In the genomic region with DNA sequence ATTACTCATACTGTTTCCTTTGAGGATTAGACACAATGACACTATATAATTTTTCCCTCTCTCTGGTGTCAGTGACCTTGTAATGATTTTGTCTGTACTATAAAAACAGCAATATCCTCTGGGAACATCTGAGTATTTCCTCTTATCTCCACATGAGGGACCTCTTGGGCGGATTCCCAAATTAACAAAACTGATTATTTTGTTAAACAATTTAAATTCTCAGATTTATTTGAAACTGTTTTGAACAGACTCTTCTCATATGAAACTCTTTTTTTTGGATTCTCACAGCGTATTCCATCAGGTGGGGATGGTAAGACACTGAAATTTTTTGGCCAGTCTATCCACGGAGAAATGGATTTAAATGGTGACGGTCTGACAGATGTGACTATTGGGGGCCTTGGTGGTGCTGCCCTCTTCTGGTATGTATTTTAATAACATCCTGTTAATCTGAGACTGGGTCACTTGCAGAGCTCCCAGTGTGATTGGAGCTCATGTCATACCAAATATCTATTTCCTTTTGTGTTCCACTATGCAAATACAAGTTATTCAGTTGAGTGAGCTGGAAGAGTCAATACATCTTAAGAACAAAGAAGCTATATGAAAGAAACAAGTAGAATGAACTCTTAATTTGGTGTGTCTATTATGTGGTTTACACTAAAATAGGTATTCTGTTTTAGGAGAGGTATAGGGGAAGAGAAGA, we compare ENCODE assay signal across 8 cellular contexts.
DNase-seq lines count a peak whose midpoint lies in the region; TF ChIP-seq lines count a peak whose summit lies in the region.

No MANE protein-coding gene starts in this region.

- no peaks in the 10 kb centered on the region for H3K36me3 ChIP-seq in GM06990 (ENCODE audit: control insufficient read depth, insufficient read depth, low read length)
- H3K36me3 ChIP-seq in H7 (replicated peaks; ENCODE audit: control insufficient read depth, insufficient read depth, low read length) = no peaks in the 10 kb centered on the region

- no peaks in the 10 kb centered on the region for H3K9me3 Mint-ChIP-seq in glutamatergic neuron (ENCODE audit: unreplicated experiment)
- H3K9me3 Mint-ChIP-seq in progenitor cell of endocrine pancreas (ENCODE audit: low read depth) = no peaks in the 10 kb centered on the region

- H3K27me3 ChIP-seq in GM06990 (replicated peaks; ENCODE audit: control insufficient read depth, insufficient read depth, low read length) = no peaks in the 10 kb centered on the region
- no peaks in the 10 kb centered on the region for H3K27me3 ChIP-seq in H7 (ENCODE audit: control insufficient read depth, insufficient read depth, low read length)

- H3K4me1 Mint-ChIP-seq in glutamatergic neuron (ENCODE audit: low read depth, unreplicated experiment) (no peaks in the 10 kb centered on the region), progenitor cell of endocrine pancreas (ENCODE audit: low read depth) (no peaks in the 10 kb centered on the region)

- H3K36me3 Mint-ChIP-seq in glutamatergic neuron (ENCODE audit: unreplicated experiment) = no peaks in the 10 kb centered on the region
- no peaks in the 10 kb centered on the region for H3K36me3 Mint-ChIP-seq in progenitor cell of endocrine pancreas (ENCODE audit: insufficient read depth)

- H3K27me3 Mint-ChIP-seq in glutamatergic neuron (ENCODE audit: unreplicated experiment) (no peaks in the 10 kb centered on the region), progenitor cell of endocrine pancreas (no peaks in the 10 kb centered on the region)

- no peak overlapping the region for H3K27ac Mint-ChIP-seq in glutamatergic neuron (ENCODE audit: unreplicated experiment)
- H3K27ac Mint-ChIP-seq in progenitor cell of endocrine pancreas = no peak overlapping the region

- DNase-seq in GM06990 (ENCODE audit: extremely low read depth, insufficient read length) (peak; percentile 13), H7 (peak; percentile 14), SHP77 (lab: John Stamatoyannopoulos, UW) (peak; percentile 37 to 44), glutamatergic neuron (no peak), progenitor cell of endocrine pancreas (ENCODE audit: low spot score, unreplicated experiment) (peak; percentile 23), amniotic stem cell (lab: John Stamatoyannopoulos, UW) (no peak)
- DNase-seq in activated naive CD4-positive, alpha-beta T cell treated with anti-CD3 and anti-CD28 coated beads, Interleukin-2, amount 50 U/mL, for 16 hours = peak; percentile 36

- TF ChIP-seq CTCF in GM06990 (IDR thresholded peaks at IDR 0.05; ENCODE audit: insufficient read depth, low read length, poor library complexity, severe bottlenecking) (peak; percentile 42), LNCAP (IDR thresholded peaks at IDR 0.05) (peak; percentile 85), glutamatergic neuron (IDR thresholded peaks at IDR 0.05; ENCODE audit: partially characterized antibody, unreplicated experiment) (peak; percentile 90), progenitor cell of endocrine pancreas (IDR thresholded peaks at IDR 0.05; ENCODE audit: unreplicated experiment) (peak; percentile 79)

- H3K4me3 Mint-ChIP-seq in glutamatergic neuron (ENCODE audit: unreplicated experiment) (peak overlapping the region; percentile 84), progenitor cell of endocrine pancreas (ENCODE audit: low read depth) (peak overlapping the region; percentile 61)

- H3K4me3 ChIP-seq in GM06990 (replicated peaks; ENCODE audit: low read depth, low read length) (no peak overlapping the region), H7 (ENCODE audit: insufficient read depth, low read depth, low read length) (no peak overlapping the region)

Comparison
In these comparisons a context has a peak if more than half of its experiments do, and no peak if none do; other contexts are left out.
1. DNase-seq: peak in GM06990 (single experiment), H7 (single experiment), SHP77 (2 of 2), activated naive CD4-positive, alpha-beta T cell treated with anti-CD3 and anti-CD28 coated beads, Interleukin-2, amount 50 U/mL, for 16 hours (single experiment) and progenitor cell of endocrine pancreas (single experiment); none in glutamatergic neuron (single experiment) and amniotic stem cell (single experiment).
2. Peak in every context shown above with its lines, with median percentiles within 50 percentile points of each other: CTCF ChIP-seq.